34 cellular contexts compared by ENCODE assay signal in genomic region chr16:20253825-20254224, GRCh38.
"Had no signal": no experiment of that assay in that cellular context is flagged by ENCODE, and none has a peak within 500 bp of the region (broad histone marks: within the 10 kb centered on the region; RNA-seq: fewer than 3 reads in every experiment).

No MANE protein-coding gene starts in this region.

- H3K9me3 ChIP-seq: MG63 had no signal

- H3K4me3 ChIP-seq: MG63 had no signal

- DNase-seq: Karpas-422, Kasumi-1, MG63, MM.1S, MV-4-11, NCI-H1048, NCI-H1092, NCI-H1092 treated with DMSO at 0.1 percent for 48 hours, NCI-H1105, NCI-H1105 treated with DMSO at 0.1 percent for 48 hours, NCI-H1417, NCI-H1417 treated with DMSO at 0.1 percent for 48 hours, NCI-H1436, NCI-H1436 treated with DMSO at 0.1 percent for 48 hours, NCI-H146, NCI-H1694, NCI-H1694 treated with DMSO at 0.1 percent for 48 hours, NCI-H187, NCI-H187 treated with DMSO at 0.1 percent for 48 hours, NCI-H1930, NCI-H2029, NCI-H2029 treated with DMSO at 0.1 percent for 48 hours, NCI-H2081, NCI-H2081 treated with DMSO at 0.1 percent for 48 hours, NCI-H2107, NCI-H2171, NCI-H2171 treated with DMSO at 0.1 percent for 48 hours, NCI-H2227 treated with DMSO at 0.1 percent for 48 hours, NCI-H226, NCI-H345, NCI-H446, NCI-H446 treated with DMSO at 0.1 percent for 48 hours, NCI-H510A, NCI-H510A treated with DMSO at 0.1 percent for 48 hours had no signal

- H3K27me3 ChIP-seq: MG63 had no signal

- H3K36me3 ChIP-seq: MG63 had no signal
